In genomic region chr17:48995332-48995870, GRCh38 we compare ENCODE assay signal across 1 cellular context.
A peak's percentile ranks its signal among the peaks of the same experiment; 100 is the strongest.
TF ChIP-seq lines count a peak whose summit lies in the region.

No MANE protein-coding gene starts in this region.

TF ChIP-seq in K562, 482 proteins besides CTCF, POLR2A, EP300 and RAD21 (continues in another document):
- TF ChIP-seq ELK3 (CRISPR knock-in tag; IDR thresholded peaks at IDR 0.05) (no peak), ILK (tag; IDR thresholded peaks at IDR 0.05; ENCODE audit: borderline replicate concordance, low read depth) (no peak), HSF4 (CRISPR knock-in tag; IDR thresholded peaks at IDR 0.05; ENCODE audit: borderline replicate concordance) (no peak), NFRKB (IDR thresholded peaks at IDR 0.05; ENCODE audit: low read depth) (no peak; the same call in none of the 2 replicates), RBBP5 (IDR thresholded peaks at IDR 0.05; ENCODE audit: borderline replicate concordance, insufficient read depth, low read length, poor library complexity, severe bottlenecking) (no peak), SRF (CRISPR knock-in tag; IDR thresholded peaks at IDR 0.05) (no peak), CBFB (CRISPR knock-in tag; IDR thresholded peaks at IDR 0.05) (no peak), HDAC8 (tag; IDR thresholded peaks at IDR 0.05) (0 out of 2 replicates have a peak, but pooled peaks have one; percentile 6), BCL6 (CRISPR knock-in tag; IDR thresholded peaks at IDR 0.05) (no peak), JUND (IDR thresholded peaks at IDR 0.05; ENCODE audit: borderline replicate concordance, low read depth, low read length) (0 out of 2 replicates have a peak, but pooled peaks have one; percentile 25), JUND (tag; IDR thresholded peaks at IDR 0.05; ENCODE audit: borderline replicate concordance, low read depth, low read length) (no peak), THRAP3 (IDR thresholded peaks at IDR 0.05; ENCODE audit: borderline replicate concordance) (no peak), ZC3H4 (CRISPR knock-in tag; IDR thresholded peaks at IDR 0.05; ENCODE audit: borderline replicate concordance) (no peak), ZBTB7A (IDR thresholded peaks at IDR 0.05; ENCODE audit: borderline replicate concordance, control insufficient read depth, low read depth, low read length) (peak; percentile 90), MLX (CRISPR knock-in tag; conservative IDR thresholded peaks at IDR 0.05) (no peak), ZNF384 (IDR thresholded peaks at IDR 0.05; ENCODE audit: low read depth, low read length) (0 out of 2 replicates have a peak, but pooled peaks have one; percentile 22), RFX1 (IDR thresholded peaks at IDR 0.05) (no peak), SREBF2 (CRISPR knock-in tag; IDR thresholded peaks at IDR 0.05) (no peak), EZH2 (IDR thresholded peaks at IDR 0.05; ENCODE audit: borderline replicate concordance, low read depth, low read length) (no peak), ZNF232 (CRISPR knock-in tag; IDR thresholded peaks at IDR 0.05) (no peak), KLF6 (CRISPR knock-in tag; IDR thresholded peaks at IDR 0.05; ENCODE audit: borderline replicate concordance) (no peak), ZBTB8A (IDR thresholded peaks at IDR 0.05; ENCODE audit: partially characterized antibody) (no peak), ARID1B (IDR thresholded peaks at IDR 0.05) (peak; percentile 60; the same call in 1 of the 2 replicates), TCF3 (CRISPR knock-in tag; IDR thresholded peaks at IDR 0.05) (peak; percentile 28; the same call in 1 of the 2 replicates), TAF7 (tag; IDR thresholded peaks at IDR 0.05) (no peak), TAF9B (IDR thresholded peaks at IDR 0.05; ENCODE audit: partially characterized antibody) (no peak), ZNF12 (CRISPR knock-in tag; IDR thresholded peaks at IDR 0.05) (no peak), MXI1 (IDR thresholded peaks at IDR 0.05; ENCODE audit: low read depth, low read length) (peak; percentile 33), SUPT5H (IDR thresholded peaks at IDR 0.05) (0 out of 2 replicates have a peak, but pooled peaks have one; percentile 57), TAF15 (IDR thresholded peaks at IDR 0.05; ENCODE audit: low read depth, low read length) (no peak), ZNF764 (CRISPR knock-in tag; IDR thresholded peaks at IDR 0.05; ENCODE audit: low read depth) (no peak), NCOA6 (IDR thresholded peaks at IDR 0.05) (no peak), ESRRA (IDR thresholded peaks at IDR 0.05; ENCODE audit: borderline replicate concordance, low read depth) (no peak), MCM7 (IDR thresholded peaks at IDR 0.05) (no peak), ZNF395 (CRISPR knock-in tag; IDR thresholded peaks at IDR 0.05) (0 out of 2 replicates have a peak, but pooled peaks have one; percentile 22), MED1 (CRISPR knock-in tag; IDR thresholded peaks at IDR 0.05; ENCODE audit: borderline replicate concordance) (no peak), BHLHE40 (IDR thresholded peaks at IDR 0.05; ENCODE audit: low read length) (no peak; the same call in 1 of the 2 replicates), SAFB (IDR thresholded peaks at IDR 0.05; ENCODE audit: borderline replicate concordance, low read depth, low read length) (no peak), NKRF (IDR thresholded peaks at IDR 0.05; ENCODE audit: borderline replicate concordance) (no peak), MAFG (tag; conservative IDR thresholded peaks at IDR 0.05) (no peak), NCOA2 (IDR thresholded peaks at IDR 0.05; ENCODE audit: partially characterized antibody in 2 of 2) (no peak), HDAC6 (IDR thresholded peaks at IDR 0.05; ENCODE audit: low read depth, low read length) (no peak), YY1 (IDR thresholded peaks at IDR 0.05; ENCODE audit: borderline replicate concordance in 1 of 3, control insufficient read depth in 1 of 3, extremely low read depth in 1 of 3, insufficient read depth in 3 of 3, insufficient read length in 1 of 3, insufficient replicate concordance in 2 of 3, low read depth in 1 of 3, low read length in 2 of 3) (peak in 1 of 3 experiments; percentile 67), MECOM (CRISPR knock-in tag; IDR thresholded peaks at IDR 0.05) (no peak), TEAD1 (CRISPR knock-in tag; IDR thresholded peaks at IDR 0.05) (no peak), NR4A1 (CRISPR knock-in tag; IDR thresholded peaks at IDR 0.05) (no peak), NR4A1 (tag; IDR thresholded peaks at IDR 0.05) (no peak), NR2F6 (CRISPR knock-in tag; IDR thresholded peaks at IDR 0.05) (no peak), ZBTB1 (CRISPR knock-in tag; IDR thresholded peaks at IDR 0.05; ENCODE audit: borderline replicate concordance, low read depth) (no peak), TRIM24 (IDR thresholded peaks at IDR 0.05) (no peak), SMARCE1 (IDR thresholded peaks at IDR 0.05) (0 out of 2 replicates have a peak, but pooled peaks have one; percentile 12), AFF1 (IDR thresholded peaks at IDR 0.05; ENCODE audit: low read depth in 1 of 2, partially characterized antibody in 2 of 2) (peak in 1 of 2 experiments; percentile 2), PHB2 (IDR thresholded peaks at IDR 0.05; ENCODE audit: low read depth) (no peak), MTA2 (IDR thresholded peaks at IDR 0.05; ENCODE audit: low read depth) (no peak), LARP7 (IDR thresholded peaks at IDR 0.05) (no peak)
- TF ChIP-seq, protein P1, sequence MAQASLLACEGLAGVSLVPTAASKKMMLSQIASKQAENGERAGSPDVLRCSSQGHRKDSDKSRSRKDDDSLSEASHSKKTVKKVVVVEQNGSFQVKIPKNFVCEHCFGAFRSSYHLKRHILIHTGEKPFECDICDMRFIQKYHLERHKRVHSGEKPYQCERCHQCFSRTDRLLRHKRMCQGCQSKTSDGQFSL (CRISPR knock-in tag; IDR thresholded peaks at IDR 0.05): no peak
- TF ChIP-seq, protein P1 (tag; IDR thresholded peaks at IDR 0.05): no peak
- TF ChIP-seq, protein P2, sequence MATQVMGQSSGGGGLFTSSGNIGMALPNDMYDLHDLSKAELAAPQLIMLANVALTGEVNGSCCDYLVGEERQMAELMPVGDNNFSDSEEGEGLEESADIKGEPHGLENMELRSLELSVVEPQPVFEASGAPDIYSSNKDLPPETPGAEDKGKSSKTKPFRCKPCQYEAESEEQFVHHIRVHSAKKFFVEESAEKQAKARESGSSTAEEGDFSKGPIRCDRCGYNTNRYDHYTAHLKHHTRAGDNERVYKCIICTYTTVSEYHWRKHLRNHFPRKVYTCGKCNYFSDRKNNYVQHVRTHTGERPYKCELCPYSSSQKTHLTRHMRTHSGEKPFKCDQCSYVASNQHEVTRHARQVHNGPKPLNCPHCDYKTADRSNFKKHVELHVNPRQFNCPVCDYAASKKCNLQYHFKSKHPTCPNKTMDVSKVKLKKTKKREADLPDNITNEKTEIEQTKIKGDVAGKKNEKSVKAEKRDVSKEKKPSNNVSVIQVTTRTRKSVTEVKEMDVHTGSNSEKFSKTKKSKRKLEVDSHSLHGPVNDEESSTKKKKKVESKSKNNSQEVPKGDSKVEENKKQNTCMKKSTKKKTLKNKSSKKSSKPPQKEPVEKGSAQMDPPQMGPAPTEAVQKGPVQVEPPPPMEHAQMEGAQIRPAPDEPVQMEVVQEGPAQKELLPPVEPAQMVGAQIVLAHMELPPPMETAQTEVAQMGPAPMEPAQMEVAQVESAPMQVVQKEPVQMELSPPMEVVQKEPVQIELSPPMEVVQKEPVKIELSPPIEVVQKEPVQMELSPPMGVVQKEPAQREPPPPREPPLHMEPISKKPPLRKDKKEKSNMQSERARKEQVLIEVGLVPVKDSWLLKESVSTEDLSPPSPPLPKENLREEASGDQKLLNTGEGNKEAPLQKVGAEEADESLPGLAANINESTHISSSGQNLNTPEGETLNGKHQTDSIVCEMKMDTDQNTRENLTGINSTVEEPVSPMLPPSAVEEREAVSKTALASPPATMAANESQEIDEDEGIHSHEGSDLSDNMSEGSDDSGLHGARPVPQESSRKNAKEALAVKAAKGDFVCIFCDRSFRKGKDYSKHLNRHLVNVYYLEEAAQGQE (CRISPR knock-in tag; IDR thresholded peaks at IDR 0.05; ENCODE audit: low read depth): no peak
- TF ChIP-seq, protein P3, sequence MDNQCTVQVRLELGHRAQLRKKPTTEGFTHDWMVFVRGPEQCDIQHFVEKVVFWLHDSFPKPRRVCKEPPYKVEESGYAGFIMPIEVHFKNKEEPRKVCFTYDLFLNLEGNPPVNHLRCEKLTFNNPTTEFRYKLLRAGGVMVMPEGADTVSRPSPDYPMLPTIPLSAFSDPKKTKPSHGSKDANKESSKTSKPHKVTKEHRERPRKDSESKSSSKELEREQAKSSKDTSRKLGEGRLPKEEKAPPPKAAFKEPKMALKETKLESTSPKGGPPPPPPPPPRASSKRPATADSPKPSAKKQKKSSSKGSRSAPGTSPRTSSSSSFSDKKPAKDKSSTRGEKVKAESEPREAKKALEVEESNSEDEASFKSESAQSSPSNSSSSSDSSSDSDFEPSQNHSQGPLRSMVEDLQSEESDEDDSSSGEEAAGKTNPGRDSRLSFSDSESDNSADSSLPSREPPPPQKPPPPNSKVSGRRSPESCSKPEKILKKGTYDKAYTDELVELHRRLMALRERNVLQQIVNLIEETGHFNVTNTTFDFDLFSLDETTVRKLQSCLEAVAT (IDR thresholded peaks at IDR 0.05): peak in 1 of 2 experiments; percentile 36; a peak in 1 of 4 replicates
